In the genomic region with DNA sequence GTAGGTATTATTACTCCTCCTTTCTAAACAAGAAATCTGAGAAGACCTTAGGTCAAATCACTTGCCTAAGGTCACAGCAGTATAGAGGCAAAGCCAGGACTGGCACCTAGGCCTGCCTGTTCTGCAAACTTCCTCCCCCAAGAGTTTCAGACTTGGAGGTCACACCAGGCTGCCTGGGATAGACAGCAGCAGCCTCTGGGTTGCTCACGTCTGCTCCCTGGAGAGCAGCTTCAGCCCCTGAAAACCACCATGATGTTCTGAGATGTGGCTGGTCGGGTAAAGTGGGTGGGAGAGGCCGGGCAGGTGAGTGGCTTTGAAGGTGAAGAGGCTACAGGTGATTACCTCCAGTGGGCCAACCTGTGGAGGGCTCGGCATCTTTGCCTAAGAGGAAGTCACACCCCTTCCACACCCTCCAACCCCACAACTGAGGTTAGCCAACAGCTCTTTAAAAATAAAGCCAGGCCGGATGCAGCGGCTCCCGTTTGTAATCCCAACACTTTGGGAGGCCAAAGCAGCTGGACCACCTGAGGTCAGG, we compare ENCODE assay signal across 11 cellular contexts. TPM values are rescaled to one million over a fixed set of nuclear protein-coding genes. Genes with fewer than 3 reads are reported as not detected.
DNase-seq lines count a peak whose midpoint lies in the region; ATAC-seq and TF ChIP-seq lines count a peak whose summit lies in the region.
"Had no signal": no experiment of that assay in that cellular context is flagged by ENCODE, and none has a peak within 500 bp of the region (broad histone marks: within the 10 kb centered on the region; RNA-seq: fewer than 3 reads in every experiment).

No MANE protein-coding gene starts in this region.

- peak overlapping the region in 3 of 10 experiments; percentile 3 to 47 (median 24); a peak in 4 of 20 replicates for H3K4me3 ChIP-seq in BLaER1 treated with 17β-estradiol and CSF1 and Interleukin-3, amounts not matched to agents 10 nM and 100 nM
- H3K4me3 ChIP-seq in Loucy (ENCODE audit: low read length, poor library complexity, severe bottlenecking) = no peak overlapping the region
- no peak overlapping the region for H3K4me3 ChIP-seq in breast epithelium
- H3K4me3 ChIP-seq in neutrophil (ENCODE audit: low read depth in 1 of 2, low read length in 1 of 2) = peak overlapping the region in 1 of 2 experiments; percentile 26
- H3K4me3 ChIP-seq: right lobe of liver had no signal

- H2AFZ ChIP-seq in Loucy (ENCODE audit: low read length) = no peak overlapping the region

- intact Hi-C loops in breast epithelium (cut with DNase I; ENCODE audit: low total_unique reads) = no loop called here

- no peaks in the 10 kb centered on the region for H3K9me2 ChIP-seq in Loucy (replicated peaks; ENCODE audit: low read depth, low read length)

- peaks cover 97% of the 10 kb centered on the region for H3K79me2 ChIP-seq in Loucy (ENCODE audit: insufficient read depth, low read length)

- peak overlapping the region; percentile 37 to 98 (median 95); a peak in 16 of 22 replicates for H3K9ac ChIP-seq in BLaER1 treated with 17β-estradiol and CSF1 and Interleukin-3, amounts not matched to agents 10 nM and 100 nM
- H3K9ac ChIP-seq in Loucy (ENCODE audit: low read depth, low read length, poor library complexity, severe bottlenecking) = no peak overlapping the region

- peaks cover 0 to 17% (median 5%) of the 10 kb centered on the region in 11 experiments; a peak in 7 of 22 replicates for H3K36me3 ChIP-seq in BLaER1 treated with 17β-estradiol and CSF1 and Interleukin-3, amounts not matched to agents 10 nM and 100 nM
- H3K36me3 ChIP-seq in Loucy (ENCODE audit: insufficient read depth, low read length) = peaks cover 5% of the 10 kb centered on the region; the same call in 1 of the 2 replicates
- H3K36me3 ChIP-seq in breast epithelium = no peaks in the 10 kb centered on the region
- H3K36me3 ChIP-seq in neutrophil = no peaks in the 10 kb centered on the region
- H3K36me3 ChIP-seq: right lobe of liver had no signal

- no peaks in the 10 kb centered on the region for H3K9me3 ChIP-seq in BLaER1 treated with 17β-estradiol and CSF1 and Interleukin-3, amounts not matched to agents 10 nM and 100 nM (replicated peaks in 1 of 11)
- H3K9me3 ChIP-seq in Loucy (ENCODE audit: insufficient read depth, low read depth, low read length) = no peaks in the 10 kb centered on the region
- no peaks in the 10 kb centered on the region for H3K9me3 ChIP-seq in breast epithelium
- no peaks in the 10 kb centered on the region for H3K9me3 ChIP-seq in neutrophil
- H3K9me3 ChIP-seq: right lobe of liver had no signal

- H4K20me1 ChIP-seq in BLaER1 treated with 17β-estradiol and CSF1 and Interleukin-3, amounts not matched to agents 10 nM and 100 nM = peaks cover 92 to 100% (median 100%) of the 10 kb centered on the region in 11 experiments
- H4K20me1 ChIP-seq in Loucy (ENCODE audit: insufficient read depth, low read length, poor library complexity, severe bottlenecking) = peaks cover 72% of the 10 kb centered on the region

- H3K4me1 ChIP-seq in BLaER1 treated with 17β-estradiol and CSF1 and Interleukin-3, amounts not matched to agents 10 nM and 100 nM = peaks cover 98 to 100% (median 100%) of the 10 kb centered on the region in 10 experiments
- H3K4me1 ChIP-seq in Loucy (ENCODE audit: insufficient read depth, low read length, poor library complexity, severe bottlenecking) (peaks cover 90% of the 10 kb centered on the region), breast epithelium (peaks cover 47 to 79% of the 10 kb centered on the region in 2 donors), neutrophil (ENCODE audit: control insufficient read depth in 1 of 2, insufficient read depth in 1 of 2, low read depth in 1 of 2, low read length in 1 of 2) (peaks cover 83 to 91% of the 10 kb centered on the region in 2 experiments)

- H3F3A ChIP-seq in Loucy (ENCODE audit: low read depth) = peaks cover 20% of the 10 kb centered on the region

- no peak for ATAC-seq in GM18520 (IDR thresholded peaks at IDR 0.05; ENCODE audit: unreplicated experiment)

- no peaks in the 10 kb centered on the region for H3K27me3 ChIP-seq in BLaER1 treated with 17β-estradiol and CSF1 and Interleukin-3, amounts not matched to agents 10 nM and 100 nM
- no peaks in the 10 kb centered on the region for H3K27me3 ChIP-seq in Loucy (ENCODE audit: insufficient read depth, low read length, poor library complexity, severe bottlenecking)
- no peaks in the 10 kb centered on the region for H3K27me3 ChIP-seq in breast epithelium
- no peaks in the 10 kb centered on the region for H3K27me3 ChIP-seq in neutrophil
- H3K27me3 ChIP-seq: right lobe of liver had no signal

- peak overlapping the region in 10 of 11 experiments; percentile 91 to 99 (median 96); a peak in 20 of 22 replicates for H3K27ac ChIP-seq in BLaER1 treated with 17β-estradiol and CSF1 and Interleukin-3, amounts not matched to agents 10 nM and 100 nM
- H3K27ac ChIP-seq in breast epithelium = peak overlapping the region; percentile 94 to 96
- peak overlapping the region; percentile 86 for H3K27ac ChIP-seq in neutrophil

- TF ChIP-seq CTCF in Loucy (conservative IDR thresholded peaks at IDR 0.05; ENCODE audit: low read length) (no peak), breast epithelium (IDR thresholded peaks at IDR 0.05) (no peak), neutrophil (IDR thresholded peaks at IDR 0.05) (no peak)

- DNase-seq in breast epithelium (ENCODE audit: low spot score in 2 of 2) (no peak), GM03348 (ENCODE audit: low spot score) (no peak), SHP77 treated with DMSO at 0.1 percent for 48 hours (lab: John Stamatoyannopoulos, UW) (no peak), activated gamma-delta T cell treated with Interleukin-2 at 50 U/mL for 16 hours (no peak)
- DNase-seq: activated CD4-positive, CD25-positive, alpha-beta regulatory T cell treated with anti-CD3 and anti-CD28 coated beads, Interleukin-2, amount 50 U/mL, for 72 hours; NK-92 treated with Interleukin-12 subunit alpha and Interleukin-12 subunit beta, amount 100 ng/mL, for 24 hours had no signal

- no peak for TF ChIP-seq POLR2A in breast epithelium (IDR thresholded peaks at IDR 0.05)

- peak overlapping the region; percentile 97 to 100 (median 99) for H3K4me2 ChIP-seq in BLaER1 treated with 17β-estradiol and CSF1 and Interleukin-3, amounts not matched to agents 10 nM and 100 nM
- H3K4me2 ChIP-seq in Loucy (ENCODE audit: low read depth, low read length, poor library complexity, severe bottlenecking) = peak overlapping the region; percentile 73

RNA-seq across cellular contexts. Expression of a gene that starts 37.0 kb away (rescaled TPM):
- total RNA-seq in breast epithelium = 10 to 100 TPM; 12.1 to 19.3 (median 19.2) TPM
